In the genomic region with DNA sequence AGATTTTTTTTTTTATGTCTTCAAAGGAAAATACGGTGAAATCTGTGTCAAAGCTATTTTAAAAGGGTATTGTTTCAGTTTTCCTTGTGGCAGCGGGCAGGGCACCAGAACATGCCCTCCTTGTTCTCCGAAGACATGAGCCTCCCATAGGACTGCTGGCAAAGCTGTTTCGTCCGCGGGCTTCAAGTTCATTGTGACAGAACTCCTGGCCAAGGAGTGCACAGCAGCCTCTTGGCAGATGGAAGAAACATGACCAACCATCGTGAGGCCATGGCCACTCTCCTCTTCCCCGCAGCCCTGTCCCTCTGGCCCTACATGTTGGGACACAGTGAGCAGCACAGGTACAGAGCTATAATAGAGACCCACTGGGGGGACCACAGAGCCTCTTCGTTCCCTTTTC, we compare ENCODE assay signal across 1 cellular context.
TF ChIP-seq lines count a peak whose summit lies in the region.

No MANE protein-coding gene starts in this region.

TF ChIP-seq in H1, 55 proteins besides CTCF, POLR2A, EP300 and RAD21:
- TF ChIP-seq SP2 (IDR thresholded peaks at IDR 0.05; ENCODE audit: low read length) (no peak), SIRT6 (IDR thresholded peaks at IDR 0.05; ENCODE audit: low read length) (no peak), SIX5 (IDR thresholded peaks at IDR 0.05; ENCODE audit: low read depth, low read length) (no peak), KDM4A (IDR thresholded peaks at IDR 0.05; ENCODE audit: low read depth, low read length, severe bottlenecking) (no peak), BRCA1 (IDR thresholded peaks at IDR 0.05; ENCODE audit: low read depth, low read length) (no peak), MAFK (IDR thresholded peaks at IDR 0.05; ENCODE audit: low read depth, low read length) (no peak), RFX5 (IDR thresholded peaks at IDR 0.05; ENCODE audit: borderline replicate concordance, low read depth, low read length) (no peak), HDAC2 (IDR thresholded peaks at IDR 0.05; ENCODE audit: borderline replicate concordance in 1 of 2, low read depth in 2 of 2, low read length in 2 of 2) (no peak), TBP (IDR thresholded peaks at IDR 0.05; ENCODE audit: low read depth, low read length) (no peak), JUN (IDR thresholded peaks at IDR 0.05; ENCODE audit: low read depth, low read length) (no peak), ZNF274 (IDR thresholded peaks at IDR 0.05; ENCODE audit: borderline replicate concordance, extremely low read depth, low read length) (no peak), KDM1A (IDR thresholded peaks at IDR 0.05; ENCODE audit: borderline replicate concordance, low read length) (no peak), TEAD4 (IDR thresholded peaks at IDR 0.05; ENCODE audit: low read depth, low read length) (no peak), EGR1 (IDR thresholded peaks at IDR 0.05; ENCODE audit: borderline replicate concordance, low read depth, low read length) (no peak), POU5F1 (IDR thresholded peaks at IDR 0.05; ENCODE audit: low read depth, low read length) (no peak), RXRA (IDR thresholded peaks at IDR 0.05; ENCODE audit: insufficient read depth, low read depth, low read length) (no peak)
- TF ChIP-seq, protein P1, sequence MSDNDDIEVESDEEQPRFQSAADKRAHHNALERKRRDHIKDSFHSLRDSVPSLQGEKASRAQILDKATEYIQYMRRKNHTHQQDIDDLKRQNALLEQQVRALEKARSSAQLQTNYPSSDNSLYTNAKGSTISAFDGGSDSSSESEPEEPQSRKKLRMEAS (IDR thresholded peaks at IDR 0.05) = no peak
- TF ChIP-seq, protein P2, sequence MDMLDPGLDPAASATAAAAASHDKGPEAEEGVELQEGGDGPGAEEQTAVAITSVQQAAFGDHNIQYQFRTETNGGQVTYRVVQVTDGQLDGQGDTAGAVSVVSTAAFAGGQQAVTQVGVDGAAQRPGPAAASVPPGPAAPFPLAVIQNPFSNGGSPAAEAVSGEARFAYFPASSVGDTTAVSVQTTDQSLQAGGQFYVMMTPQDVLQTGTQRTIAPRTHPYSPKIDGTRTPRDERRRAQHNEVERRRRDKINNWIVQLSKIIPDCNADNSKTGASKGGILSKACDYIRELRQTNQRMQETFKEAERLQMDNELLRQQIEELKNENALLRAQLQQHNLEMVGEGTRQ (IDR thresholded peaks at IDR 0.05; ENCODE audit: low read length) = no peak
- TF ChIP-seq, protein P3, sequence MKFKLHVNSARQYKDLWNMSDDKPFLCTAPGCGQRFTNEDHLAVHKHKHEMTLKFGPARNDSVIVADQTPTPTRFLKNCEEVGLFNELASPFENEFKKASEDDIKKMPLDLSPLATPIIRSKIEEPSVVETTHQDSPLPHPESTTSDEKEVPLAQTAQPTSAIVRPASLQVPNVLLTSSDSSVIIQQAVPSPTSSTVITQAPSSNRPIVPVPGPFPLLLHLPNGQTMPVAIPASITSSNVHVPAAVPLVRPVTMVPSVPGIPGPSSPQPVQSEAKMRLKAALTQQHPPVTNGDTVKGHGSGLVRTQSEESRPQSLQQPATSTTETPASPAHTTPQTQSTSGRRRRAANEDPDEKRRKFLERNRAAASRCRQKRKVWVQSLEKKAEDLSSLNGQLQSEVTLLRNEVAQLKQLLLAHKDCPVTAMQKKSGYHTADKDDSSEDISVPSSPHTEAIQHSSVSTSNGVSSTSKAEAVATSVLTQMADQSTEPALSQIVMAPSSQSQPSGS (IDR thresholded peaks at IDR 0.05; ENCODE audit: low read length) = no peak
